In genomic region chr13:38349386-38350113, GRCh38 we compare ENCODE assay signal across 8 cellular contexts. TPM values are rescaled to one million over a fixed set of nuclear protein-coding genes. Genes with fewer than 3 reads are reported as not detected.
DNase-seq lines count a peak whose midpoint lies in the region; ATAC-seq and TF ChIP-seq lines count a peak whose summit lies in the region.

Gene UFM1, plus strand, starts transcription at chr13:38349851. Its CDS starts 69 bp downstream, at chr13:38349920.

- H3K27me3 Mint-ChIP-seq in CD14-positive monocyte (ENCODE audit: low read depth in 3 of 3), result no peaks in the 10 kb centered on the region

- DNase-seq in CD14-positive monocyte (ENCODE audit: low spot score) (peak; percentile 88), NCI-H82 (lab: John Stamatoyannopoulos, UW) (peak; percentile 97), dermis blood vessel endothelial cell (peak; percentile 95), left lung (peak; percentile 95)
- peak; percentile 87 to 89 for DNase-seq in activated CD4-positive, alpha-beta T cell treated with anti-CD3 and anti-CD28 coated beads, Interleukin-2, amount 50 U/mL, for 48 hours
- DNase-seq in stimulated activated CD4-positive, alpha-beta T cell treated with anti-CD3 and anti-CD28 coated beads, Interleukin-2, amount 100 ng/mL, for 48 hours, result peak; percentile 72 to 76

- no peaks in the 10 kb centered on the region for H3K9me3 ChIP-seq in left lung

- TF ChIP-seq CTCF in CD14-positive monocyte (IDR thresholded peaks at IDR 0.05), result no peak
- TF ChIP-seq CTCF in left lung (IDR thresholded peaks at IDR 0.05), result no peak

- peaks cover 14 to 21% of the 10 kb centered on the region in 2 donors for H3K36me3 Mint-ChIP-seq in CD14-positive monocyte

- H3K4me1 ChIP-seq in left lung, result peaks cover 13 to 29% of the 10 kb centered on the region in 2 donors

- peak within 1 kb of the TSS; percentile 85 to 90 for H3K27ac ChIP-seq in left lung

- H3K9me3 Mint-ChIP-seq in CD14-positive monocyte, result no peaks in the 10 kb centered on the region

- H3K4me3 ChIP-seq in left lung, result peak within 1 kb of the TSS; percentile 48 to 78

- H3K27ac Mint-ChIP-seq in CD14-positive monocyte, result peak within 1 kb of the TSS; percentile 96 to 98 (median 97)

- H3K36me3 ChIP-seq in left lung, result peaks cover 0 to 13% of the 10 kb centered on the region in 2 donors

- peak; percentile 96 for ATAC-seq in GM19397 (IDR thresholded peaks at IDR 0.05; ENCODE audit: unreplicated experiment)
- peak; percentile 98 for ATAC-seq in HG03571 (IDR thresholded peaks at IDR 0.05; ENCODE audit: unreplicated experiment)
- ATAC-seq in left lung, result peak; percentile 99

- intact Hi-C loops in CD14-positive monocyte (cut with micrococcal nuclease), result loop anchor here in 1 of 2 donors (10.0 kb wide), 1 partner anchor 1355 kb away; the partner anchor contains the start of gene ALG5
- intact Hi-C loops in left lung (cut with DNase I), result no loop called here

- no peaks in the 10 kb centered on the region for H3K27me3 ChIP-seq in left lung

- H3K4me3 Mint-ChIP-seq in CD14-positive monocyte, result peak within 1 kb of the TSS; percentile 94 to 99

- H3K4me1 Mint-ChIP-seq in CD14-positive monocyte, result peaks cover 27% of the 10 kb centered on the region

RNA-seq across cellular contexts. Expression of gene UFM1, which starts in this region (rescaled TPM):
- 10 to 100 TPM; 41.8 to 56.6 TPM for polyA plus RNA-seq in CD14-positive monocyte
- total RNA-seq in dermis blood vessel endothelial cell (43.5 and 55.0 TPM in 2 replicates), left lung (10 to 100 TPM; 58.5 to 65.9 TPM)

Comparison
In these comparisons a context has a peak if more than half of its experiments do, and no peak if none do; other contexts are left out.
1. Peak in every context shown above with its lines: DNase-seq, ATAC-seq, H3K4me3 ChIP-seq and H3K27ac ChIP-seq.